Comparison of ENCODE assay signal across 9 cellular contexts in the genomic region with DNA sequence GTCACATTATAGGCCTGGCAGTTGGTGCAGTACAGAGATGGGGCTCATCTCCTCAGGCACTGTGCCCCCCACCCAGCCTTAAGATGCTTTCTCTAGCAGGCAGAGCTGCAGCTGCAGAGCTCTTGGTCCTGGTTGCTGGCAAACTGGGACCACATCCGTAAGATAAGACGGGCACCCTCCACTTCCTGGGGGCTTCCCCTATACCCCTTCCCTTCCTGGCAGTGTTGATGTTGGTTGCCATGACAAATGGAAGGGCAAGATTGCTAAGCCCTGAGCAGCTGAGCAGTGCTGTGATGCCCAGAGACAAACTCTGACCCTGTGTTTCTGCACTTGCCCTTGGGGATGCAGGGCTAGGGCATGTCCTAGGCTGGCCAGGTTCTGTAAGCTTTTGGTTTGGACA.
A peak's percentile ranks its signal among the peaks of the same experiment; 100 is the strongest.
DNase-seq lines count a peak whose midpoint lies in the region; ATAC-seq, FAIRE-seq and TF ChIP-seq lines count a peak whose summit lies in the region.
"Had no signal": no experiment of that assay in that cellular context is flagged by ENCODE, and none has a peak within 500 bp of the region (broad histone marks: within the 10 kb centered on the region; RNA-seq: fewer than 3 reads in every experiment).

No MANE protein-coding gene starts in this region.

- H3K79me1 ChIP-seq in H1 (ENCODE audit: low read depth, low read length) = no peaks in the 10 kb centered on the region

- peaks cover 7% of the 10 kb centered on the region; the same call in 1 of the 2 replicates for H3K36me3 ChIP-seq in Karpas-422 (ENCODE audit: insufficient read depth, low read length)
- no peaks in the 10 kb centered on the region; a peak in 1 of 8 replicates for H3K36me3 ChIP-seq in H1 (ENCODE audit: control insufficient read depth in 2 of 4, insufficient read depth in 4 of 4, low read length in 3 of 4)
- no peaks in the 10 kb centered on the region for H3K36me3 ChIP-seq in left lung
- H3K36me3 ChIP-seq: colonic mucosa had no signal

- no peak overlapping the region for H3K18ac ChIP-seq in H1 (ENCODE audit: extremely low read depth, low read length)

- H3K9me2 ChIP-seq in Karpas-422 (replicated peaks; ENCODE audit: insufficient read depth, low read length) = no peaks in the 10 kb centered on the region

- peaks cover 5% of the 10 kb centered on the region for H3K36me3 Mint-ChIP-seq in activated CD4-positive, alpha-beta memory T cell treated with anti-CD3 and anti-CD28 coated beads, Interleukin-2, amount 10 ng/mL, durations not matched to agents 7 days and 5 days (ENCODE audit: low read depth)

- H3K79me2 ChIP-seq in Karpas-422 (ENCODE audit: low read length) (peaks cover 40% of the 10 kb centered on the region), H1 (ENCODE audit: control insufficient read depth in 1 of 2, insufficient read depth in 2 of 2, low read length in 2 of 2) (no peaks in the 10 kb centered on the region)

- no peaks in the 10 kb centered on the region for H4K20me1 ChIP-seq in Karpas-422 (ENCODE audit: insufficient read depth, low read depth, low read length)
- no peaks in the 10 kb centered on the region for H4K20me1 ChIP-seq in H1 (replicated peaks in 1 of 2; ENCODE audit: control insufficient read depth in 1 of 2, insufficient read depth in 2 of 2, low read length in 2 of 2)

- H3K23me2 ChIP-seq in H1 (ENCODE audit: low read depth, low read length) = no peaks in the 10 kb centered on the region

- H3K4me1 Mint-ChIP-seq in activated CD4-positive, alpha-beta memory T cell treated with anti-CD3 and anti-CD28 coated beads, Interleukin-2, amount 10 ng/mL, durations not matched to agents 7 days and 5 days = peaks cover 85% of the 10 kb centered on the region

- no peak overlapping the region; the same call in 1 of the 2 replicates for H4K8ac ChIP-seq in H1 (ENCODE audit: extremely low read depth, insufficient read depth, low read length)

- no peak overlapping the region for H3K4ac ChIP-seq in H1 (replicated peaks; ENCODE audit: insufficient read length, low read depth, low read length)

- H3K56ac ChIP-seq in H1 (replicated peaks; ENCODE audit: insufficient read length, low read depth, low read length) = no peak overlapping the region

- H3K27me3 ChIP-seq in Karpas-422 (ENCODE audit: low read length) = no peaks in the 10 kb centered on the region
- H3K27me3 ChIP-seq in H1 (replicated peaks in 1 of 4; ENCODE audit: control insufficient read depth in 3 of 4, extremely low read depth in 1 of 4, insufficient read depth in 3 of 4, low read length in 3 of 4) = no peaks in the 10 kb centered on the region
- no peaks in the 10 kb centered on the region for H3K27me3 ChIP-seq in left lung
- H3K27me3 ChIP-seq: colonic mucosa had no signal

- peak overlapping the region; percentile 100 for H3K27ac ChIP-seq in Karpas-422 (ENCODE audit: low read length)
- H3K27ac ChIP-seq in H1 (ENCODE audit: low read depth, low read length) = no peak overlapping the region
- H3K27ac ChIP-seq in left lung = peak overlapping the region in 1 of 2 donors; percentile 78

- POLR2A ChIA-PET in activated CD4-positive, alpha-beta memory T cell treated with anti-CD3 and anti-CD28 coated beads, Interleukin-2, amount 10 ng/mL, durations not matched to agents 7 days and 5 days (lab: Charles Lee) = interaction anchor here (1.0 to 3.3 kb wide), 4 partner anchors 19 to 590 kb away, joined by 3 to 15 read pairs (median 4); no protein-coding TSS in a partner anchor
- POLR2A ChIA-PET in H1 (lab: Charles Lee; ENCODE audit: partially characterized antibody) = no interaction called here

- H2AFZ ChIP-seq in Karpas-422 (ENCODE audit: low read length) (no peak overlapping the region), H1 (ENCODE audit: low read length) (no peak overlapping the region)

- no peaks in the 10 kb centered on the region for H3K9me3 Mint-ChIP-seq in activated CD4-positive, alpha-beta memory T cell treated with anti-CD3 and anti-CD28 coated beads, Interleukin-2, amount 10 ng/mL, durations not matched to agents 7 days and 5 days

- no peaks in the 10 kb centered on the region for H3K27me3 Mint-ChIP-seq in activated CD4-positive, alpha-beta memory T cell treated with anti-CD3 and anti-CD28 coated beads, Interleukin-2, amount 10 ng/mL, durations not matched to agents 7 days and 5 days

- DNase-seq in Karpas-422 (peak; percentile 71), H1 (ENCODE audit: low read depth in 1 of 2, low spot score in 2 of 2) (no peak), left lung (no peak), NOMO-1 (lab: John Stamatoyannopoulos, UW; ENCODE audit: unreplicated experiment in 2 of 2) (no peak)
- DNase-seq in activated CD4-positive, alpha-beta memory T cell treated with anti-CD3 and anti-CD28 coated beads, Interleukin-2, amount 10 ng/mL, durations not matched to agents 7 days and 5 days = peak; percentile 69
- peak; percentile 53 for DNase-seq in stimulated activated naive CD8-positive, alpha-beta T cell treated with anti-CD3 and anti-CD28 coated beads, Interleukin-15, Interleukin-2, amounts not matched to agents 100 U/mL and 50 U/mL, for 24 hours
- DNase-seq: colonic mucosa, small intestine had no signal

- H3K14ac ChIP-seq in H1 (ENCODE audit: insufficient read length) = no peak overlapping the region

- WGBS in H1 (ENCODE audit: extremely low coverage in 1 of 2, insufficient coverage in 1 of 2, insufficient read length in 1 of 2, insufficient replicate concordance in 2 of 2, low coverage in 1 of 2, low lambda C conversion rate in 2 of 2, missing lambda C conversion rate in 1 of 2), 2 experiments = 92% methylated on average over 2 of the region's 2 CpGs; no CpG with 5 or more reads in 1 of the 2 experiments

- CTCF ChIA-PET in activated CD4-positive, alpha-beta memory T cell treated with anti-CD3 and anti-CD28 coated beads, Interleukin-2, amount 10 ng/mL, durations not matched to agents 7 days and 5 days (lab: Charles Lee) = interaction anchor here (1.4 to 6.9 kb wide), 3 partner anchors 32 to 301 kb away, joined by 3 to 82 read pairs (median 21); no protein-coding TSS in a partner anchor
- CTCF ChIA-PET in H1 (lab: Charles Lee; ENCODE audit: partially characterized antibody) = interaction anchor here (1.1 to 3.7 kb wide), 8 partner anchors 13 to 301 kb away, joined by 3 to 16 read pairs (median 4); no protein-coding TSS in a partner anchor

- no peak overlapping the region for H4K5ac ChIP-seq in H1 (ENCODE audit: insufficient read length, low read depth, low read length)

- TF ChIP-seq RAD21 in H1 (IDR thresholded peaks at IDR 0.05 in 1 of 2, conservative IDR thresholded peaks at IDR 0.05 in 1 of 2; ENCODE audit: low read depth in 2 of 2, low read length in 2 of 2) = no peak

- no peak overlapping the region for H4K91ac ChIP-seq in H1 (replicated peaks; ENCODE audit: insufficient read length, low read length)

- 0 out of 2 replicates have a peak overlapping the region, but pooled peaks have one; percentile 7 for H2BK12ac ChIP-seq in H1 (ENCODE audit: low read depth, low read length)

- peak overlapping the region; percentile 81 for H3K4me2 ChIP-seq in Karpas-422 (ENCODE audit: low read depth, low read length, poor library complexity, severe bottlenecking)
- no peak overlapping the region for H3K4me2 ChIP-seq in H1 (ENCODE audit: insufficient read depth in 1 of 2, low read depth in 2 of 2, low read length in 2 of 2)

- FAIRE-seq in H1 (lab: Jason Lieb, UNC) = no peak
- FAIRE-seq: small intestine had no signal

- H3K9ac ChIP-seq in Karpas-422 (ENCODE audit: low read length) (peak overlapping the region; percentile 73), H1 (replicated peaks in 1 of 4; ENCODE audit: extremely low read depth in 1 of 4, low read depth in 3 of 4, low read length in 3 of 4) (no peak overlapping the region)

- H3K9me3 ChIP-seq in Karpas-422 (ENCODE audit: low read length) (no peaks in the 10 kb centered on the region), H1 (ENCODE audit: insufficient read depth in 2 of 2, low read depth in 1 of 2, low read length in 1 of 2) (no peaks in the 10 kb centered on the region), left lung (no peaks in the 10 kb centered on the region)
- H3K9me3 ChIP-seq: colonic mucosa had no signal

- no peak overlapping the region for H2BK120ac ChIP-seq in H1 (replicated peaks; ENCODE audit: low read depth, low read length)

- TF ChIP-seq EP300 in H1 (IDR thresholded peaks at IDR 0.05; ENCODE audit: borderline replicate concordance in 1 of 2, low read depth in 2 of 2, low read length in 2 of 2) = no peak

- 0 out of 2 replicates have a peak overlapping the region, but pooled peaks have one; percentile 37 for H2BK15ac ChIP-seq in H1 (ENCODE audit: low read length)

- H2AK5ac ChIP-seq in H1 (ENCODE audit: low read depth, low read length) = 0 out of 2 replicates have a peak overlapping the region, but pooled peaks have one; percentile 1

- TF ChIP-seq CTCF in H1 (IDR thresholded peaks at IDR 0.05; ENCODE audit: control extremely low read depth in 1 of 3, insufficient read depth in 1 of 3, low read depth in 1 of 3, low read length in 3 of 3) = no peak
- no peak for TF ChIP-seq CTCF in left lung (IDR thresholded peaks at IDR 0.05)

- no peak overlapping the region for H2BK5ac ChIP-seq in H1 (ENCODE audit: low read depth, low read length)

- H3K23ac ChIP-seq in H1 (ENCODE audit: insufficient read length) = no peak overlapping the region

- H3K4me1 ChIP-seq in Karpas-422 (ENCODE audit: low read length) (peaks cover 97% of the 10 kb centered on the region), H1 (replicated peaks in 1 of 4; ENCODE audit: control insufficient read depth in 3 of 4, insufficient read depth in 4 of 4, low read length in 3 of 4) (peaks cover 8 to 27% (median 18%) of the 10 kb centered on the region in 4 experiments), left lung (peaks cover 6 to 87% of the 10 kb centered on the region in 2 donors)

- H2BK20ac ChIP-seq in H1 (ENCODE audit: low read length) = no peak overlapping the region

- peak overlapping the region; percentile 90 for H3K27ac Mint-ChIP-seq in activated CD4-positive, alpha-beta memory T cell treated with anti-CD3 and anti-CD28 coated beads, Interleukin-2, amount 10 ng/mL, durations not matched to agents 7 days and 5 days

- peak overlapping the region; percentile 43; the same call in 1 of the 2 replicates for H3K4me3 ChIP-seq in Karpas-422 (ENCODE audit: low read length)
- no peak overlapping the region for H3K4me3 ChIP-seq in H1 (ENCODE audit: extremely low read depth in 1 of 4, insufficient read depth in 2 of 4, low read depth in 3 of 4, low read length in 4 of 4)
- H3K4me3 ChIP-seq in left lung = no peak overlapping the region
- H3K4me3 ChIP-seq: colonic mucosa had no signal

- no peak for TF ChIP-seq POLR2A in H1 (IDR thresholded peaks at IDR 0.05; ENCODE audit: control extremely low read depth in 1 of 2, low read depth in 2 of 2, low read length in 2 of 2)

- H3K4me3 Mint-ChIP-seq in activated CD4-positive, alpha-beta memory T cell treated with anti-CD3 and anti-CD28 coated beads, Interleukin-2, amount 10 ng/mL, durations not matched to agents 7 days and 5 days = peak overlapping the region; percentile 40

- peak; percentile 70 for ATAC-seq in stimulated activated naive CD8-positive, alpha-beta T cell treated with anti-CD3 and anti-CD28 coated beads, Interleukin-15, Interleukin-2, amounts not matched to agents 100 U/mL and 50 U/mL, for 24 hours
- ATAC-seq in left lung = no peak
- no peak for ATAC-seq in GM19035 (IDR thresholded peaks at IDR 0.05; ENCODE audit: unreplicated experiment)

- intact Hi-C loops in left lung (cut with DNase I) = no loop called here

TF ChIP-seq in H1, 55 proteins besides CTCF, POLR2A, EP300 and RAD21 (continues in another document):
- TF ChIP-seq ASH2L (IDR thresholded peaks at IDR 0.05; ENCODE audit: low read length) = no peak
- TF ChIP-seq BACH1 (IDR thresholded peaks at IDR 0.05; ENCODE audit: low read length) = no peak

Comparison
In these comparisons a context has a peak if more than half of its experiments do, and no peak if none do; other contexts are left out.
1. DNase-seq: peak in Karpas-422 (single experiment), activated CD4-positive, alpha-beta memory T cell treated with anti-CD3 and anti-CD28 coated beads, Interleukin-2, amount 10 ng/mL, durations not matched to agents 7 days and 5 days (single experiment) and stimulated activated naive CD8-positive, alpha-beta T cell treated with anti-CD3 and anti-CD28 coated beads, Interleukin-15, Interleukin-2, amounts not matched to agents 100 U/mL and 50 U/mL, for 24 hours (single experiment); none in H1 (0 of 2), left lung (0 of 2) and NOMO-1 (0 of 2).